Comparison of ENCODE assay signal across 1 cellular context in the genomic region with DNA sequence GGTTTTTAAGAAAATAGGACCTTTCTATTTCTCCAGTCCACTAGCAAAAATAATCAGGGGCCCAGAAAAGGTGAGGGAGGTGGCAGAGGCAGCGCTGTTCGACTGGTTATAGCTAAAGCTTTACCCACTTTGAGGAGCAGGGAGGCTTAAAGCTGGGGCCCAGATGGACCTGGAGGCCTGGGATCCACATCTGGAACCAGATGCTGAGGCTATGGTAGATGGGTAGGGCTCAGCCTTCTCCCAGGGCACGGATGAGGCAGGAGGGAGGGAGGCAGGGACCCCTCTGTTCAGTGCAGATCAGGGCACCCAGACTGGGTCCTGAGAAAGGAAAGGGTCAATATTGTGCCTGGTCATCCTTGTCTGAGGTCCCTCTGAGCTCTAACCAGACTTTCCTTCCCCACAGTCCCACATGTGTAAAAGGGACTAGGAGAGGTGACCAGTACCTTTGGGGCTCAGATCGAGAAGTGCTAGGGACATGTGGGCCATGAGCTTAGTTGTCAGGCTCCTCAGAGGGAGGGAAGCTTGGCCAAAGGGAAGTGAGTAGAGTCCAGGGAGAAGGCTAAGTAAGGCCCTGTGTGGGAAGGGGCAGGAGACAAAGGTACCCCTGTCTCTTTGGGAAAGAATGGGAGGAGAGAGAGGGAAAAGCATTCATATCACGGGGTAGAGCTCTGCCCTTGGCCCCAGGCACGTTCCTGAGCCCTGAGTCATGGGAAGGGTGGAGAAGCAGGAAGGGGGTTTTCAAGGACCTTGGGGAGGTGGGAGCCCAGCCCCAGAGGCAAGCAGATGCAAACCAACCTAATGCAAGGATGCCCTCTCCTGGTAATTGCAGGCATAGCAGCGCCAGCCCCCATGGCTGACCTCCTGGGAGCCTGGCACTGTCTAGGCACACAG.
A peak's percentile ranks its signal among the peaks of the same experiment; 100 is the strongest.
TF ChIP-seq lines count a peak whose summit lies in the region.

No MANE protein-coding gene starts in this region.

TF ChIP-seq in HEK293, 187 proteins besides CTCF, POLR2A, EP300 and RAD21 (continued from another document and continues in another):
- TF ChIP-seq, protein P1, sequence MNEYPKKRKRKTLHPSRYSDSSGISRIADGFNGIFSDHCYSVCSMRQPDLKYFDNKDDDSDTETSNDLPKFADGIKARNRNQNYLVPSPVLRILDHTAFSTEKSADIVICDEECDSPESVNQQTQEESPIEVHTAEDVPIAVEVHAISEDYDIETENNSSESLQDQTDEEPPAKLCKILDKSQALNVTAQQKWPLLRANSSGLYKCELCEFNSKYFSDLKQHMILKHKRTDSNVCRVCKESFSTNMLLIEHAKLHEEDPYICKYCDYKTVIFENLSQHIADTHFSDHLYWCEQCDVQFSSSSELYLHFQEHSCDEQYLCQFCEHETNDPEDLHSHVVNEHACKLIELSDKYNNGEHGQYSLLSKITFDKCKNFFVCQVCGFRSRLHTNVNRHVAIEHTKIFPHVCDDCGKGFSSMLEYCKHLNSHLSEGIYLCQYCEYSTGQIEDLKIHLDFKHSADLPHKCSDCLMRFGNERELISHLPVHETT (tag by site-specific recombination; IDR thresholded peaks at IDR 0.05), result peak; percentile 77
- peak; percentile 68 for TF ChIP-seq ZNF843 (tag by site-specific recombination; IDR thresholded peaks at IDR 0.05)
- no peak for TF ChIP-seq GLI2 (tag by site-specific recombination; IDR thresholded peaks at IDR 0.05; ENCODE audit: borderline replicate concordance, low read depth)
- TF ChIP-seq ZNF670 (tag by site-specific recombination; IDR thresholded peaks at IDR 0.05; ENCODE audit: low read depth), result no peak
- no peak for TF ChIP-seq ZNF830 (tag by site-specific recombination; IDR thresholded peaks at IDR 0.05; ENCODE audit: low read depth)
- TF ChIP-seq ZNF239 (tag by site-specific recombination; IDR thresholded peaks at IDR 0.05), result no peak
- no peak for TF ChIP-seq GFI1B (tag by site-specific recombination; IDR thresholded peaks at IDR 0.05)
- TF ChIP-seq, protein P2, sequence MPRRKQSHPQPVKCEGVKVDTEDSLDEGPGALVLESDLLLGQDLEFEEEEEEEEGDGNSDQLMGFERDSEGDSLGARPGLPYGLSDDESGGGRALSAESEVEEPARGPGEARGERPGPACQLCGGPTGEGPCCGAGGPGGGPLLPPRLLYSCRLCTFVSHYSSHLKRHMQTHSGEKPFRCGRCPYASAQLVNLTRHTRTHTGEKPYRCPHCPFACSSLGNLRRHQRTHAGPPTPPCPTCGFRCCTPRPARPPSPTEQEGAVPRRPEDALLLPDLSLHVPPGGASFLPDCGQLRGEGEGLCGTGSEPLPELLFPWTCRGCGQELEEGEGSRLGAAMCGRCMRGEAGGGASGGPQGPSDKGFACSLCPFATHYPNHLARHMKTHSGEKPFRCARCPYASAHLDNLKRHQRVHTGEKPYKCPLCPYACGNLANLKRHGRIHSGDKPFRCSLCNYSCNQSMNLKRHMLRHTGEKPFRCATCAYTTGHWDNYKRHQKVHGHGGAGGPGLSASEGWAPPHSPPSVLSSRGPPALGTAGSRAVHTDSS (tag by site-specific recombination; IDR thresholded peaks at IDR 0.05), result no peak
- no peak for TF ChIP-seq MEIS1 (CRISPR knock-in tag; IDR thresholded peaks at IDR 0.05; ENCODE audit: borderline replicate concordance)
- TF ChIP-seq YY2 (tag by site-specific recombination; IDR thresholded peaks at IDR 0.05), result no peak
- TF ChIP-seq ZNF394 (tag by site-specific recombination; IDR thresholded peaks at IDR 0.05; ENCODE audit: borderline replicate concordance), result peak; percentile 94
- TF ChIP-seq, protein P3, sequence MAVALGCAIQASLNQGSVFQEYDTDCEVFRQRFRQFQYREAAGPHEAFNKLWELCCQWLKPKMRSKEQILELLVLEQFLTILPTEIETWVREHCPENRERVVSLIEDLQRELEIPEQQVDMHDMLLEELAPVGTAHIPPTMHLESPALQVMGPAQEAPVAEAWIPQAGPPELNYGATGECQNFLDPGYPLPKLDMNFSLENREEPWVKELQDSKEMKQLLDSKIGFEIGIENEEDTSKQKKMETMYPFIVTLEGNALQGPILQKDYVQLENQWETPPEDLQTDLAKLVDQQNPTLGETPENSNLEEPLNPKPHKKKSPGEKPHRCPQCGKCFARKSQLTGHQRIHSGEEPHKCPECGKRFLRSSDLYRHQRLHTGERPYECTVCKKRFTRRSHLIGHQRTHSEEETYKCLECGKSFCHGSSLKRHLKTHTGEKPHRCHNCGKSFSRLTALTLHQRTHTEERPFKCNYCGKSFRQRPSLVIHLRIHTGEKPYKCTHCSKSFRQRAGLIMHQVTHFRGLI (tag by site-specific recombination; IDR thresholded peaks at IDR 0.05), result peak; percentile 37; the same call in 1 of the 2 replicates
- TF ChIP-seq, protein P4, sequence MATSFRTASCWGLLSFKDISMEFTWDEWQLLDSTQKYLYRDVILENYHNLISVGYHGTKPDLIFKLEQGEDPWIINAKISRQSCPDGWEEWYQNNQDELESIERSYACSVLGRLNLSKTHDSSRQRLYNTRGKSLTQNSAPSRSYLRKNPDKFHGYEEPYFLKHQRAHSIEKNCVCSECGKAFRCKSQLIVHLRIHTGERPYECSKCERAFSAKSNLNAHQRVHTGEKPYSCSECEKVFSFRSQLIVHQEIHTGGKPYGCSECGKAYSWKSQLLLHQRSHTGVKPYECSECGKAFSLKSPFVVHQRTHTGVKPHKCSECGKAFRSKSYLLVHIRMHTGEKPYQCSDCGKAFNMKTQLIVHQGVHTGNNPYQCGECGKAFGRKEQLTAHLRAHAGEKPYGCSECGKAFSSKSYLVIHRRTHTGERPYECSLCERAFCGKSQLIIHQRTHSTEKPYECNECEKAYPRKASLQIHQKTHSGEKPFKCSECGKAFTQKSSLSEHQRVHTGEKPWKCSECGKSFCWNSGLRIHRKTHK (tag by site-specific recombination; IDR thresholded peaks at IDR 0.05), result no peak
- TF ChIP-seq ZNF157 (tag by site-specific recombination; IDR thresholded peaks at IDR 0.05), result no peak
- peak; percentile 63 for TF ChIP-seq ZBTB8A (tag by site-specific recombination; IDR thresholded peaks at IDR 0.05)
- peak; percentile 96 for TF ChIP-seq ZNF600 (tag by site-specific recombination; IDR thresholded peaks at IDR 0.05)
- no peak for TF ChIP-seq HOXA7 (CRISPR knock-in tag; IDR thresholded peaks at IDR 0.05; ENCODE audit: borderline replicate concordance)
- TF ChIP-seq SP2 (tag by site-specific recombination; IDR thresholded peaks at IDR 0.05), result 0 out of 2 replicates have a peak, but pooled peaks have one; percentile 26
- no peak for TF ChIP-seq ZNF785 (tag by site-specific recombination; IDR thresholded peaks at IDR 0.05)
- TF ChIP-seq ZNF654 (tag by site-specific recombination; IDR thresholded peaks at IDR 0.05; ENCODE audit: low read depth), result peak; percentile 91
- TF ChIP-seq, protein P5, sequence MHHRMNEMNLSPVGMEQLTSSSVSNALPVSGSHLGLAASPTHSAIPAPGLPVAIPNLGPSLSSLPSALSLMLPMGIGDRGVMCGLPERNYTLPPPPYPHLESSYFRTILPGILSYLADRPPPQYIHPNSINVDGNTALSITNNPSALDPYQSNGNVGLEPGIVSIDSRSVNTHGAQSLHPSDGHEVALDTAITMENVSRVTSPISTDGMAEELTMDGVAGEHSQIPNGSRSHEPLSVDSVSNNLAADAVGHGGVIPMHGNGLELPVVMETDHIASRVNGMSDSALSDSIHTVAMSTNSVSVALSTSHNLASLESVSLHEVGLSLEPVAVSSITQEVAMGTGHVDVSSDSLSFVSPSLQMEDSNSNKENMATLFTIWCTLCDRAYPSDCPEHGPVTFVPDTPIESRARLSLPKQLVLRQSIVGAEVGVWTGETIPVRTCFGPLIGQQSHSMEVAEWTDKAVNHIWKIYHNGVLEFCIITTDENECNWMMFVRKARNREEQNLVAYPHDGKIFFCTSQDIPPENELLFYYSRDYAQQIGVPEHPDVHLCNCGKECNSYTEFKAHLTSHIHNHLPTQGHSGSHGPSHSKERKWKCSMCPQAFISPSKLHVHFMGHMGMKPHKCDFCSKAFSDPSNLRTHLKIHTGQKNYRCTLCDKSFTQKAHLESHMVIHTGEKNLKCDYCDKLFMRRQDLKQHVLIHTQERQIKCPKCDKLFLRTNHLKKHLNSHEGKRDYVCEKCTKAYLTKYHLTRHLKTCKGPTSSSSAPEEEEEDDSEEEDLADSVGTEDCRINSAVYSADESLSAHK (tag by site-specific recombination; IDR thresholded peaks at IDR 0.05), result peak; percentile 59; the same call in 1 of the 2 replicates
- TF ChIP-seq ZNF792 (tag by site-specific recombination; IDR thresholded peaks at IDR 0.05), result no peak
- no peak for TF ChIP-seq ZNF585B (tag by site-specific recombination; IDR thresholded peaks at IDR 0.05)
- TF ChIP-seq ZNF660 (tag by site-specific recombination; IDR thresholded peaks at IDR 0.05), result peak; percentile 99
- TF ChIP-seq BCL11A (tag by site-specific recombination; IDR thresholded peaks at IDR 0.05; ENCODE audit: low read depth), result no peak
- TF ChIP-seq, protein P6, sequence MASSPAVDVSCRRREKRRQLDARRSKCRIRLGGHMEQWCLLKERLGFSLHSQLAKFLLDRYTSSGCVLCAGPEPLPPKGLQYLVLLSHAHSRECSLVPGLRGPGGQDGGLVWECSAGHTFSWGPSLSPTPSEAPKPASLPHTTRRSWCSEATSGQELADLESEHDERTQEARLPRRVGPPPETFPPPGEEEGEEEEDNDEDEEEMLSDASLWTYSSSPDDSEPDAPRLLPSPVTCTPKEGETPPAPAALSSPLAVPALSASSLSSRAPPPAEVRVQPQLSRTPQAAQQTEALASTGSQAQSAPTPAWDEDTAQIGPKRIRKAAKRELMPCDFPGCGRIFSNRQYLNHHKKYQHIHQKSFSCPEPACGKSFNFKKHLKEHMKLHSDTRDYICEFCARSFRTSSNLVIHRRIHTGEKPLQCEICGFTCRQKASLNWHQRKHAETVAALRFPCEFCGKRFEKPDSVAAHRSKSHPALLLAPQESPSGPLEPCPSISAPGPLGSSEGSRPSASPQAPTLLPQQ (tag by site-specific recombination; IDR thresholded peaks at IDR 0.05), result peak; percentile 73
- TF ChIP-seq WT1 (tag by site-specific recombination; IDR thresholded peaks at IDR 0.05), result peak; percentile 88
- peak; percentile 94 for TF ChIP-seq IKZF3 (tag by site-specific recombination; IDR thresholded peaks at IDR 0.05)
- peak; percentile 61 for TF ChIP-seq SP3 (tag by site-specific recombination; IDR thresholded peaks at IDR 0.05)
- peak; percentile 51 for TF ChIP-seq ZNF335 (tag by site-specific recombination; conservative IDR thresholded peaks at IDR 0.05)
- TF ChIP-seq ZNF768 (tag by site-specific recombination; IDR thresholded peaks at IDR 0.05), result no peak
- no peak for TF ChIP-seq ZNF426 (tag by site-specific recombination; IDR thresholded peaks at IDR 0.05)
- TF ChIP-seq KLF1 (tag by site-specific recombination; IDR thresholded peaks at IDR 0.05), result peak; percentile 90
- TF ChIP-seq ZNF510 (tag by site-specific recombination; IDR thresholded peaks at IDR 0.05; ENCODE audit: insufficient replicate concordance), result no peak
- TF ChIP-seq ZNF248 (tag by site-specific recombination; IDR thresholded peaks at IDR 0.05), result no peak
- no peak for TF ChIP-seq ZNF350 (tag by site-specific recombination; IDR thresholded peaks at IDR 0.05)
- TF ChIP-seq ZSCAN16 (tag by site-specific recombination; IDR thresholded peaks at IDR 0.05), result no peak
- TF ChIP-seq, protein P7, sequence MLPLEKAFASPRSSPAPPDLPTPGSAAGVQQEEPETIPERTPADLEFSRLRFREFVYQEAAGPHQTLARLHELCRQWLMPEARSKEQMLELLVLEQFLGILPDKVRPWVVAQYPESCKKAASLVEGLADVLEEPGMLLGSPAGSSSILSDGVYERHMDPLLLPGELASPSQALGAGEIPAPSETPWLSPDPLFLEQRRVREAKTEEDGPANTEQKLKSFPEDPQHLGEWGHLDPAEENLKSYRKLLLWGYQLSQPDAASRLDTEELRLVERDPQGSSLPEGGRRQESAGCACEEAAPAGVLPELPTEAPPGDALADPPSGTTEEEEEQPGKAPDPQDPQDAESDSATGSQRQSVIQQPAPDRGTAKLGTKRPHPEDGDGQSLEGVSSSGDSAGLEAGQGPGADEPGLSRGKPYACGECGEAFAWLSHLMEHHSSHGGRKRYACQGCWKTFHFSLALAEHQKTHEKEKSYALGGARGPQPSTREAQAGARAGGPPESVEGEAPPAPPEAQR (tag by site-specific recombination; IDR thresholded peaks at IDR 0.05), result no peak
- TF ChIP-seq, protein P8, sequence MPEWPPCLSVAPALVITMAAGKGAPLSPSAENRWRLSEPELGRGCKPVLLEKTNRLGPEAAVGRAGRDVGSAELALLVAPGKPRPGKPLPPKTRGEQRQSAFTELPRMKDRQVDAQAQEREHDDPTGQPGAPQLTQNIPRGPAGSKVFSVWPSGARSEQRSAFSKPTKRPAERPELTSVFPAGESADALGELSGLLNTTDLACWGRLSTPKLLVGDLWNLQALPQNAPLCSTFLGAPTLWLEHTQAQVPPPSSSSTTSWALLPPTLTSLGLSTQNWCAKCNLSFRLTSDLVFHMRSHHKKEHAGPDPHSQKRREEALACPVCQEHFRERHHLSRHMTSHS (tag by site-specific recombination; IDR thresholded peaks at IDR 0.05), result no peak
- TF ChIP-seq ZNF133 (tag by site-specific recombination; IDR thresholded peaks at IDR 0.05), result no peak
- peak; percentile 81 for TF ChIP-seq GLIS1 (tag by site-specific recombination; IDR thresholded peaks at IDR 0.05)
- TF ChIP-seq ZNF223 (tag by site-specific recombination; IDR thresholded peaks at IDR 0.05), result no peak
- TF ChIP-seq, protein P9, sequence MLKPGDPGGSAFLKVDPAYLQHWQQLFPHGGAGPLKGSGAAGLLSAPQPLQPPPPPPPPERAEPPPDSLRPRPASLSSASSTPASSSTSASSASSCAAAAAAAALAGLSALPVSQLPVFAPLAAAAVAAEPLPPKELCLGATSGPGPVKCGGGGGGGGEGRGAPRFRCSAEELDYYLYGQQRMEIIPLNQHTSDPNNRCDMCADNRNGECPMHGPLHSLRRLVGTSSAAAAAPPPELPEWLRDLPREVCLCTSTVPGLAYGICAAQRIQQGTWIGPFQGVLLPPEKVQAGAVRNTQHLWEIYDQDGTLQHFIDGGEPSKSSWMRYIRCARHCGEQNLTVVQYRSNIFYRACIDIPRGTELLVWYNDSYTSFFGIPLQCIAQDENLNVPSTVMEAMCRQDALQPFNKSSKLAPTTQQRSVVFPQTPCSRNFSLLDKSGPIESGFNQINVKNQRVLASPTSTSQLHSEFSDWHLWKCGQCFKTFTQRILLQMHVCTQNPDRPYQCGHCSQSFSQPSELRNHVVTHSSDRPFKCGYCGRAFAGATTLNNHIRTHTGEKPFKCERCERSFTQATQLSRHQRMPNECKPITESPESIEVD (tag by site-specific recombination; IDR thresholded peaks at IDR 0.05), result no peak
- peak; percentile 87 for TF ChIP-seq ZNF324 (tag by site-specific recombination; IDR thresholded peaks at IDR 0.05)
